Comparison of ENCODE assay signal across 1 cellular context in the genomic region with DNA sequence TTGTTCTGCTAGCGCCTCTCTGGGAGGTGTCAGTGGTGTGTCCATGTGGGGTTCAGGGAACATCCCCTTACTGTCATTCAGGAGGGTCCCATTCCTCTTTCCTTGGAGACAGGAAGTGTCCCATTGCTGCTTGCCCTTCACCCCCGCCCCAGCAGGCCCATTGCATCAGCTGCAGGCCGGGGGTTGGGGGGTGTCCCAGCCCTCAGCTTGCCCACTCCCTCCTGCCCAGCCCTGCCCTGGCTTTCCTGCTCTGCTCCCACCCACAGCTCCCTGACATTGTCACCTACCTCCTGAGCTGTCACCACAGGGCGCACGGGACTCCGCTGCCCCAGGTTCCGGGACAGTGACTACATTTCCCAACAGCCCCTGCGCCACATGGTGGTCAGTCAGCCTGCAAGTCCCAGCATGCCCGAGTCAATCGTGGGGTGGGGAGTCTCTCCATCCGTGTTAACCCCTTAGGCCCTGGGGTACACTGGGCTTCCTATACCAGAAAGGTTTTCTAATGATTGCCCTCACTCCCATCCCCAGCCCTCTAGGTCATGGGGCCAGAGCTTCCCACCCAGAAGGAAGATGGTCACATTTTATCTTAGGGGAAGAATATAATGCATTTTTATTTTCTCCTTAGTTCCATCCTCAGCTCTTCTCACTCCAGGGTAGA.
A peak's percentile ranks its signal among the peaks of the same experiment; 100 is the strongest.
TF ChIP-seq lines count a peak whose summit lies in the region.

A gene (minus strand): TSS at position 351 of the 658 bp plus-strand sequence. CDS start 745 bp downstream, outside the sequence.

TF ChIP-seq in K562, 482 proteins besides CTCF, POLR2A, EP300 and RAD21 (continued from another document):
- TF ChIP-seq CEBPG (CRISPR knock-in tag; IDR thresholded peaks at IDR 0.05) (peak; percentile 97), CEBPG (tag; conservative IDR thresholded peaks at IDR 0.05 in 1 of 2, IDR thresholded peaks at IDR 0.05 in 1 of 2) (peak; percentile 89 to 97), TAF7 (tag; IDR thresholded peaks at IDR 0.05) (no peak), DACH1 (IDR thresholded peaks at IDR 0.05; ENCODE audit: partially characterized antibody) (no peak)
TF ChIP-seq in K562: peak in this region for 119.
